ENCODE assay signal across 7 cellular contexts in the genomic region with DNA sequence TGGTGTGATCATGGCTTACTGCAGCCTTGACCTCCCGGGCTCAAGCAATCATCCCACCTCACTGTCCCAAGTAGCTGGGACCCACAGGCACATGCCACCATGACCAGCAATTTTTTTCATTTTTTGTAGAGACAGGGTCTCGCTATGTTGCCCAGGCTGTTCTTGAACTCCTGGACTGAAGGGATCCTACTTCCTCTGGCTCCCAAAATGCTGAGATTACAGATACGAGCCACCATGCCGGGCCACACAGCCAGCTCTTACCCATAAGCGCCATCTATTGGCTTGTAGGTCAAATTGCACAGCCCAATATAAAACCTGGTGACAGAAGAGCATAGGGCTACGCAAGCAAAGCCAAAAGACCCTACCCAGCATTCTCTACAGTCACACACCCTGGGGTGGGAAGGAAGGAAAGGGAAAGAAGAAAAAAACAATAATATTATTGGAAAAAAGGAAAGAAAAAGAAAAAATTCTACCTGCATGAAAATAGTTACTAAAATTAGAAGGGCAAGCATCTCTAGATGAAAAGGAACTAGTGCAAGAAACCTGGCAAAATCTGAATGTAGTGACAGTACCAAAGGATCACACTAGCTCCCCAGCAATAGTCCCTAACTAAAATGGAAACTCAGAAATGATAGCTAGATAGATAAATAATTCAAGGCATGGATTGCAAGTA. TPM values are rescaled to one million over a fixed set of nuclear protein-coding genes. Genes with fewer than 3 reads are reported as not detected.
DNase-seq lines count a peak whose midpoint lies in the region; ATAC-seq, FAIRE-seq and TF ChIP-seq lines count a peak whose summit lies in the region.

No MANE protein-coding gene starts in this region.

- peak; percentile 70 for ATAC-seq in GM21447 (IDR thresholded peaks at IDR 0.05; ENCODE audit: unreplicated experiment)

- no peak overlapping the region for H3K27ac ChIP-seq in Karpas-422 (ENCODE audit: low read length)
- no peak overlapping the region for H3K27ac ChIP-seq in SJCRH30
- H3K27ac ChIP-seq in neural cell (ENCODE audit: low read length) = no peak overlapping the region

- H3K36me3 ChIP-seq in Karpas-422 (ENCODE audit: insufficient read depth, low read length) (no peaks in the 10 kb centered on the region), SJCRH30 (no peaks in the 10 kb centered on the region), neural cell (ENCODE audit: insufficient read depth, low read length) (no peaks in the 10 kb centered on the region)

- peak; percentile 80 for DNase-seq in Karpas-422
- peak; percentile 40 to 69 for DNase-seq in SJCRH30
- DNase-seq in epithelial cell of esophagus (ENCODE audit: low read depth) = peak; percentile 56
- no peak for DNase-seq in globus pallidus (ENCODE audit: low spot score)

- H3K9me2 ChIP-seq in Karpas-422 (replicated peaks; ENCODE audit: insufficient read depth, low read length) (no peaks in the 10 kb centered on the region), neural cell (ENCODE audit: insufficient read depth, low read length) (no peaks in the 10 kb centered on the region)

- H3K4me3 ChIP-seq in Karpas-422 (ENCODE audit: low read length) (no peak overlapping the region), SJCRH30 (no peak overlapping the region), epithelial cell of esophagus (ENCODE audit: low read length) (no peak overlapping the region), neural cell (ENCODE audit: low read length) (no peak overlapping the region)

- H3F3A ChIP-seq in neural cell (ENCODE audit: insufficient read depth, low read length, poor library complexity, severe bottlenecking) = no peaks in the 10 kb centered on the region

- FAIRE-seq in G401.6 (lab: Jason Lieb, UNC) = peak; percentile 73

- H2AFZ ChIP-seq in Karpas-422 (ENCODE audit: low read length) (no peak overlapping the region), neural cell (ENCODE audit: low read depth, low read length) (no peak overlapping the region)

- H4K20me1 ChIP-seq in Karpas-422 (ENCODE audit: insufficient read depth, low read depth, low read length) = no peaks in the 10 kb centered on the region
- no peaks in the 10 kb centered on the region for H4K20me1 ChIP-seq in neural cell (ENCODE audit: insufficient read depth)

- H3K4me2 ChIP-seq in Karpas-422 (ENCODE audit: low read depth, low read length, poor library complexity, severe bottlenecking) (no peak overlapping the region), neural cell (ENCODE audit: low read length) (no peak overlapping the region)

- no peaks in the 10 kb centered on the region for H3K79me2 ChIP-seq in Karpas-422 (ENCODE audit: low read length)
- no peaks in the 10 kb centered on the region for H3K79me2 ChIP-seq in neural cell (replicated peaks; ENCODE audit: insufficient read depth, low read length)

- TF ChIP-seq CTCF in epithelial cell of esophagus (IDR thresholded peaks at IDR 0.05; ENCODE audit: insufficient read depth, low read depth, low read length, missing control alignments) = peak; percentile 72
- peak; percentile 41 for TF ChIP-seq CTCF in neural cell (IDR thresholded peaks at IDR 0.05; ENCODE audit: poor library complexity, severe bottlenecking)

- H3K9ac ChIP-seq in Karpas-422 (ENCODE audit: low read length) = no peak overlapping the region
- no peak overlapping the region for H3K9ac ChIP-seq in neural cell (ENCODE audit: low read length)

- H3K27me3 ChIP-seq in Karpas-422 (ENCODE audit: low read length) (no peaks in the 10 kb centered on the region), SJCRH30 (no peaks in the 10 kb centered on the region), neural cell (ENCODE audit: insufficient read depth, low read depth, low read length) (no peaks in the 10 kb centered on the region)

- H3K9me3 ChIP-seq in Karpas-422 (ENCODE audit: low read length) (no peaks in the 10 kb centered on the region), SJCRH30 (replicated peaks) (no peaks in the 10 kb centered on the region), neural cell (ENCODE audit: low read length) (no peaks in the 10 kb centered on the region)

- H3K4me1 ChIP-seq in Karpas-422 (ENCODE audit: low read length) = no peaks in the 10 kb centered on the region
- H3K4me1 ChIP-seq in SJCRH30 = no peaks in the 10 kb centered on the region

- no peak for TF ChIP-seq EP300 in neural cell (conservative IDR thresholded peaks at IDR 0.05; ENCODE audit: poor library complexity, severe bottlenecking)

- peak; percentile 18 for TF ChIP-seq RAD21 in neural cell (conservative IDR thresholded peaks at IDR 0.05)

TF ChIP-seq in neural cell, 6 proteins besides CTCF, POLR2A, EP300 and RAD21:
- TF ChIP-seq POLR2AphosphoS5 (IDR thresholded peaks at IDR 0.05) = no peak
- no peak for TF ChIP-seq SMC3 (conservative IDR thresholded peaks at IDR 0.05; ENCODE audit: poor library complexity)

RNA-seq across cellular contexts. Expression of a gene that starts 29.4 kb away (rescaled TPM):
- total RNA-seq in Karpas-422 (2014; rRNA removed; shearing (Covaris generic); ENCODE audit: low replicate concordance) = not detected in 2 replicates
- 0.03 TPM in 1 of 2 replicates, not detected in the other for total RNA-seq in SJCRH30 (2014; rRNA removed; shearing (Covaris generic))
- 33.7 and 34.7 TPM in 2 replicates for polyA plus RNA-seq in neural cell
- 45.8 and 56.3 TPM in 2 replicates for polyA minus RNA-seq in neural cell
